10 cellular contexts compared by ENCODE assay signal in genomic region chr2:24702800-24703199, GRCh38.
DNase-seq lines count a peak whose midpoint lies in the region; ATAC-seq and TF ChIP-seq lines count a peak whose summit lies in the region.
"Had no signal": no experiment of that assay in that cellular context is flagged by ENCODE, and none has a peak within 500 bp of the region (broad histone marks: within the 10 kb centered on the region; RNA-seq: fewer than 3 reads in every experiment).

No MANE protein-coding gene starts in this region.

- TF ChIP-seq POLR2A in gastrocnemius medialis (IDR thresholded peaks at IDR 0.05): no peak

- ATAC-seq in gastrocnemius medialis: peak in 1 of 2 donors; percentile 45
- no peak for ATAC-seq in GM18520 (IDR thresholded peaks at IDR 0.05; ENCODE audit: unreplicated experiment)

- H3K4me3 Mint-ChIP-seq in T-helper 2 cell treated with Interferon-gamma antibody and Interleukin-4, amounts not matched to agents 5 μg/mL and 100 μg/mL, for 36 hours: no peak overlapping the region
- H3K4me3 Mint-ChIP-seq: activated B cell treated with CpG ODN at 0.5 μM for 24 hours had no signal

- H3K4me3 ChIP-seq in OCI-LY3 (ENCODE audit: low read length): no peak overlapping the region
- no peak overlapping the region for H3K4me3 ChIP-seq in epithelial cell of esophagus (ENCODE audit: low read length)
- H3K4me3 ChIP-seq in gastrocnemius medialis: no peak overlapping the region

- no peaks in the 10 kb centered on the region for H3K27me3 Mint-ChIP-seq in T-helper 2 cell treated with Interferon-gamma antibody and Interleukin-4, amounts not matched to agents 5 μg/mL and 100 μg/mL, for 36 hours (ENCODE audit: low read depth)
- H3K27me3 Mint-ChIP-seq: activated B cell treated with CpG ODN at 0.5 μM for 24 hours had no signal

- peaks cover 3% of the 10 kb centered on the region for H3K36me3 Mint-ChIP-seq in T-helper 2 cell treated with Interferon-gamma antibody and Interleukin-4, amounts not matched to agents 5 μg/mL and 100 μg/mL, for 36 hours (ENCODE audit: low read depth)

- no peaks in the 10 kb centered on the region for H3K36me3 ChIP-seq in OCI-LY3 (replicated peaks; ENCODE audit: low read depth, low read length)
- peaks cover 0 to 28% of the 10 kb centered on the region in 2 donors for H3K36me3 ChIP-seq in gastrocnemius medialis

- TF ChIP-seq CTCF in OCI-LY3 (IDR thresholded peaks at IDR 0.05; ENCODE audit: low read depth, low read length) (no peak), epithelial cell of esophagus (IDR thresholded peaks at IDR 0.05; ENCODE audit: insufficient read depth, low read depth, low read length, missing control alignments) (no peak), gastrocnemius medialis (IDR thresholded peaks at IDR 0.05 in 4 of 5, conservative IDR thresholded peaks at IDR 0.05 in 1 of 5) (no peak)

- H3K4me2 ChIP-seq in OCI-LY3 (ENCODE audit: low read length): 0 out of 2 replicates have a peak overlapping the region, but pooled peaks have one; percentile 13

- H3K27me3 ChIP-seq in OCI-LY3 (ENCODE audit: low read depth, low read length): no peaks in the 10 kb centered on the region
- no peaks in the 10 kb centered on the region for H3K27me3 ChIP-seq in gastrocnemius medialis

- no peaks in the 10 kb centered on the region for H3K9me3 ChIP-seq in OCI-LY3 (ENCODE audit: insufficient read depth, low read length)
- no peaks in the 10 kb centered on the region for H3K9me3 ChIP-seq in gastrocnemius medialis

- intact Hi-C loops in gastrocnemius medialis (cut with DNase I; ENCODE audit: low total_unique reads): no loop called here

- no peaks in the 10 kb centered on the region for H3K9me3 Mint-ChIP-seq in T-helper 2 cell treated with Interferon-gamma antibody and Interleukin-4, amounts not matched to agents 5 μg/mL and 100 μg/mL, for 36 hours
- H3K9me3 Mint-ChIP-seq: activated B cell treated with CpG ODN at 0.5 μM for 24 hours had no signal

- H3K79me2 ChIP-seq in OCI-LY3 (ENCODE audit: low read length): no peaks in the 10 kb centered on the region

- H3K27ac ChIP-seq in OCI-LY3 (ENCODE audit: low read length) (no peak overlapping the region), gastrocnemius medialis (peak overlapping the region; percentile 24 to 47 (median 40))

- no peak overlapping the region for H2AFZ ChIP-seq in OCI-LY3 (ENCODE audit: low read depth, low read length)

- no peak overlapping the region for H3K27ac Mint-ChIP-seq in T-helper 2 cell treated with Interferon-gamma antibody and Interleukin-4, amounts not matched to agents 5 μg/mL and 100 μg/mL, for 36 hours
- H3K27ac Mint-ChIP-seq: activated B cell treated with CpG ODN at 0.5 μM for 24 hours had no signal

- H3K4me1 ChIP-seq in OCI-LY3 (ENCODE audit: low read length) (peaks cover 7% of the 10 kb centered on the region), gastrocnemius medialis (peaks cover 16 to 24% of the 10 kb centered on the region in 2 donors)

- no peaks in the 10 kb centered on the region for H4K20me1 ChIP-seq in OCI-LY3 (ENCODE audit: insufficient read depth, low read length)

- no peak overlapping the region for H3K9ac ChIP-seq in OCI-LY3 (ENCODE audit: low read length)

- DNase-seq in GM04504 (ENCODE audit: low read depth) (peak; percentile 62), epithelial cell of esophagus (ENCODE audit: low read depth) (peak; percentile 85), gastrocnemius medialis (no peak), NOMO-1 (lab: John Stamatoyannopoulos, UW; ENCODE audit: unreplicated experiment in 2 of 2) (no peak)
- DNase-seq in T-helper 2 cell treated with Interferon-gamma antibody and Interleukin-4, amounts not matched to agents 5 μg/mL and 100 μg/mL, for 36 hours (ENCODE audit: low spot score): no peak
- DNase-seq: activated B cell treated with CpG ODN at 0.5 μM for 24 hours, anterior cingulate cortex, NCI-H1092 had no signal

- no peaks in the 10 kb centered on the region for H3K4me1 Mint-ChIP-seq in T-helper 2 cell treated with Interferon-gamma antibody and Interleukin-4, amounts not matched to agents 5 μg/mL and 100 μg/mL, for 36 hours (ENCODE audit: low read depth)
- H3K4me1 Mint-ChIP-seq: activated B cell treated with CpG ODN at 0.5 μM for 24 hours had no signal

- in situ Hi-C loops in gastrocnemius medialis (cut with MboI; ENCODE audit: low sequenced_read_pairs in 4 of 4): no loop called here

Comparison
In these comparisons a context has a peak if more than half of its experiments do, and no peak if none do; other contexts are left out.
1. DNase-seq: peak in GM04504 (single experiment) and epithelial cell of esophagus (single experiment); none in gastrocnemius medialis (0 of 2), NOMO-1 (0 of 2) and T-helper 2 cell treated with Interferon-gamma antibody and Interleukin-4, amounts not matched to agents 5 μg/mL and 100 μg/mL, for 36 hours (single experiment).